1 cellular context compared by ENCODE assay signal in genomic region chr14:20855652-20856291, GRCh38.
A peak's percentile ranks its signal among the peaks of the same experiment; 100 is the strongest.
TF ChIP-seq lines count a peak whose summit lies in the region.

No MANE protein-coding gene starts in this region.

TF ChIP-seq in K562, 482 proteins besides CTCF, POLR2A, EP300 and RAD21 (continued from another document and continues in another):
- TF ChIP-seq NR0B1 (IDR thresholded peaks at IDR 0.05; ENCODE audit: partially characterized antibody): no peak
- no peak for TF ChIP-seq HCFC1 (IDR thresholded peaks at IDR 0.05; ENCODE audit: low read depth, low read length)
- peak; percentile 86 for TF ChIP-seq RAD51 (IDR thresholded peaks at IDR 0.05; ENCODE audit: borderline replicate concordance, low read depth)
- no peak for TF ChIP-seq KAT2B (IDR thresholded peaks at IDR 0.05; ENCODE audit: low read depth, low read length)
- no peak for TF ChIP-seq AFF4 (CRISPR knock-in tag; IDR thresholded peaks at IDR 0.05)
- TF ChIP-seq CBX1 (IDR thresholded peaks at IDR 0.05; ENCODE audit: low read depth): no peak
- no peak for TF ChIP-seq CBX3 (IDR thresholded peaks at IDR 0.05; ENCODE audit: borderline replicate concordance in 1 of 2, low read length in 2 of 2)
- TF ChIP-seq ZNF778 (CRISPR knock-in tag; IDR thresholded peaks at IDR 0.05): no peak
- no peak for TF ChIP-seq ZNF740 (CRISPR knock-in tag; IDR thresholded peaks at IDR 0.05)
- TF ChIP-seq ZNF740 (tag; IDR thresholded peaks at IDR 0.05): no peak
- TF ChIP-seq ZBTB43 (CRISPR knock-in tag; IDR thresholded peaks at IDR 0.05): no peak
- TF ChIP-seq L3MBTL2 (IDR thresholded peaks at IDR 0.05): peak; percentile 30; the same call in 1 of the 2 replicates
- TF ChIP-seq EHMT2 (IDR thresholded peaks at IDR 0.05): peak; percentile 87
- peak; percentile 41; the same call in 1 of the 2 replicates for TF ChIP-seq ARID3A (IDR thresholded peaks at IDR 0.05; ENCODE audit: borderline replicate concordance, low read depth, low read length)
- no peak for TF ChIP-seq RFX5 (IDR thresholded peaks at IDR 0.05; ENCODE audit: low read depth, low read length)
- TF ChIP-seq GATA2 (CRISPR knock-in tag; IDR thresholded peaks at IDR 0.05): peak; percentile 91
- no peak for TF ChIP-seq SOX6 (IDR thresholded peaks at IDR 0.05)
- TF ChIP-seq HDAC2 (IDR thresholded peaks at IDR 0.05): no peak
- no peak for TF ChIP-seq ZSCAN29 (IDR thresholded peaks at IDR 0.05)
- no peak for TF ChIP-seq RUNX1 (IDR thresholded peaks at IDR 0.05; ENCODE audit: low read depth)
- TF ChIP-seq SMARCA5 (IDR thresholded peaks at IDR 0.05): no peak
- TF ChIP-seq TSC22D4 (tag; IDR thresholded peaks at IDR 0.05): no peak
- TF ChIP-seq ARID1B (IDR thresholded peaks at IDR 0.05): no peak
- TF ChIP-seq IRF1 (CRISPR knock-in tag; IDR thresholded peaks at IDR 0.05; ENCODE audit: borderline replicate concordance): no peak
- no peak for TF ChIP-seq PTTG1 (tag; IDR thresholded peaks at IDR 0.05; ENCODE audit: low read depth)
- no peak for TF ChIP-seq FOXK1 (CRISPR knock-in tag; IDR thresholded peaks at IDR 0.05; ENCODE audit: borderline replicate concordance)
- no peak; a peak in 1 of 4 replicates for TF ChIP-seq ARNT (IDR thresholded peaks at IDR 0.05)
- TF ChIP-seq E2F8 (IDR thresholded peaks at IDR 0.05; ENCODE audit: low read depth, partially characterized antibody): no peak
- TF ChIP-seq DLX4 (CRISPR knock-in tag; IDR thresholded peaks at IDR 0.05): no peak
- no peak for TF ChIP-seq HNRNPL (IDR thresholded peaks at IDR 0.05; ENCODE audit: low read depth, low read length)
- 0 out of 4 replicates have a peak, but pooled peaks of 1 of the 2 experiments have one; percentile 21 for TF ChIP-seq MAZ (CRISPR knock-in tag; conservative IDR thresholded peaks at IDR 0.05 in 1 of 2, IDR thresholded peaks at IDR 0.05 in 1 of 2)
- TF ChIP-seq AFF1 (IDR thresholded peaks at IDR 0.05; ENCODE audit: low read depth in 1 of 2, partially characterized antibody in 2 of 2): no peak
- TF ChIP-seq E2F6 (IDR thresholded peaks at IDR 0.05; ENCODE audit: borderline replicate concordance in 1 of 2, extremely low read depth in 1 of 2, insufficient read depth in 1 of 2, insufficient read length in 1 of 2, low read depth in 1 of 2, low read length in 1 of 2, poor library complexity in 1 of 2, severe bottlenecking in 1 of 2): no peak
- TF ChIP-seq ADNP (tag; IDR thresholded peaks at IDR 0.05): no peak
- TF ChIP-seq ZNF175 (CRISPR knock-in tag; IDR thresholded peaks at IDR 0.05; ENCODE audit: low read depth): no peak
- TF ChIP-seq TAF1 (IDR thresholded peaks at IDR 0.05; ENCODE audit: control insufficient read depth, extremely low read depth, insufficient read depth, low read length, severe bottlenecking): no peak
- TF ChIP-seq ZNF280A (IDR thresholded peaks at IDR 0.05; ENCODE audit: low read depth, partially characterized antibody): no peak
